Comparison of ENCODE assay signal across 19 cellular contexts in the genomic region with DNA sequence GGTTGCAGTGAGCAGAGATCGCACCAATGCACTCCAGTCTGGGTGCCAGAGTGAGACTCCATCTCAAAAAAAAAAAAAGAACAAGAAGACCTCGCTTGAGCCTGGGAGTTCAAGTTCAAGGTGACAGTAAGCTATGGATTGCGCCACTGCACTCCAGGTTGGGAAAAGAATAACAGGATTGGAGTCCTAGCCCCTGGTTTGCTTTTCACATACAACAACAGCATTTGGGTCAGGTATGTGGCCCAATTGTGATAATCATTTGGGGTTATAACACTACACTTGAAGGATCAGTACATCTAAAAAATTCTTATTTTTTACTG.
"Had no signal": no experiment of that assay in that cellular context is flagged by ENCODE, and none has a peak within 500 bp of the region (broad histone marks: within the 10 kb centered on the region; RNA-seq: fewer than 3 reads in every experiment).

No MANE protein-coding gene starts in this region.

- H3K4me3 ChIP-seq: adrenal gland, body of pancreas, breast epithelium had no signal

- H3K27ac ChIP-seq: adrenal gland, brain microvascular endothelial cell, breast epithelium, VCaP had no signal

- H3K4me3 Mint-ChIP-seq: activated B cell treated with CpG ODN at 0.5 μM for 24 hours; activated CD4-positive, alpha-beta memory T cell treated with anti-CD3 and anti-CD28 coated beads for 36 hours; activated CD8-positive, alpha-beta T cell treated with anti-CD3 and anti-CD28 coated beads for 36 hours; activated naive CD4-positive, alpha-beta T cell treated with anti-CD3 and anti-CD28 coated beads for 36 hours; activated naive CD8-positive, alpha-beta T cell treated with anti-CD3 and anti-CD28 coated beads for 36 hours; activated T-cell treated with anti-CD3 and anti-CD28 coated beads, Interleukin-2, amount 50 U/mL, for 4 hours; activated T-cell treated with anti-CD3 and anti-CD28 coated beads, Interleukin-2, amount 50 U/mL, for 72 hours; activated T-helper 1 cell treated with anti-CD3 and anti-CD28 coated beads, Interleukin-12 subunit alpha, Interleukin-12 subunit beta, Interleukin-2, Interleukin-4 antibody, amounts not matched to agents 30 ng/mL and 10 ng/mL and 1 ng/mL, durations not matched to agents 14 hours and 24 hours and 36 hours; activated T-helper 17 cell treated with anti-CD3 and anti-CD28 coated beads, Interleukin-2, amount 50 U/mL, for 72 hours; T-helper 1 cell treated with Interleukin-12 subunit alpha and Interleukin-12 subunit beta and Interleukin-4 antibody, amounts not matched to agents 30 μg/mL and 1 μg/mL, for 36 hours; T-helper 2 cell treated with Interferon-gamma antibody and Interleukin-4, amounts not matched to agents 5 μg/mL and 100 μg/mL, for 36 hours had no signal

- FAIRE-seq: astrocyte, TTC549 had no signal

- ATAC-seq: activated CD8-positive, alpha-beta T cell treated with anti-CD3 and anti-CD28 coated beads for 36 hours; activated naive CD4-positive, alpha-beta T cell treated with anti-CD3 and anti-CD28 coated beads, Interleukin-2, amount 50 U/mL, for 72 hours; activated T-cell treated with anti-CD3 and anti-CD28 coated beads, Interleukin-2, amount 50 U/mL, for 4 hours had no signal

- H3K9me3 Mint-ChIP-seq: activated B cell treated with CpG ODN at 0.5 μM for 24 hours; activated CD4-positive, alpha-beta memory T cell treated with anti-CD3 and anti-CD28 coated beads for 36 hours; activated CD8-positive, alpha-beta T cell treated with anti-CD3 and anti-CD28 coated beads for 36 hours; activated T-cell treated with anti-CD3 and anti-CD28 coated beads, Interleukin-2, amount 50 U/mL, for 4 hours; activated T-helper 1 cell treated with anti-CD3 and anti-CD28 coated beads, Interleukin-12 subunit alpha, Interleukin-12 subunit beta, Interleukin-2, Interleukin-4 antibody, amounts not matched to agents 30 ng/mL and 10 ng/mL and 1 ng/mL, durations not matched to agents 14 hours and 24 hours and 36 hours; T-helper 1 cell treated with Interleukin-12 subunit alpha and Interleukin-12 subunit beta and Interleukin-4 antibody, amounts not matched to agents 30 μg/mL and 1 μg/mL, for 36 hours; T-helper 2 cell treated with Interferon-gamma antibody and Interleukin-4, amounts not matched to agents 5 μg/mL and 100 μg/mL, for 36 hours had no signal

- H3K27me3 Mint-ChIP-seq: activated B cell treated with CpG ODN at 0.5 μM for 24 hours; activated CD4-positive, alpha-beta memory T cell treated with anti-CD3 and anti-CD28 coated beads for 36 hours; activated CD8-positive, alpha-beta T cell treated with anti-CD3 and anti-CD28 coated beads for 36 hours; activated naive CD8-positive, alpha-beta T cell treated with anti-CD3 and anti-CD28 coated beads for 36 hours; activated T-helper 17 cell treated with anti-CD3 and anti-CD28 coated beads, Interleukin-2, amount 50 U/mL, for 72 hours had no signal

- H3K27me3 ChIP-seq: adrenal gland, body of pancreas, brain microvascular endothelial cell, breast epithelium had no signal

- H3K36me3 ChIP-seq: adrenal gland, brain microvascular endothelial cell, breast epithelium had no signal

- H3K27ac Mint-ChIP-seq: activated B cell treated with CpG ODN at 0.5 μM for 24 hours; activated CD4-positive, alpha-beta memory T cell treated with anti-CD3 and anti-CD28 coated beads for 36 hours; activated CD8-positive, alpha-beta T cell treated with anti-CD3 and anti-CD28 coated beads for 36 hours; activated naive CD4-positive, alpha-beta T cell treated with anti-CD3 and anti-CD28 coated beads for 36 hours; activated naive CD4-positive, alpha-beta T cell treated with anti-CD3 and anti-CD28 coated beads, Interleukin-2, amount 50 U/mL, for 72 hours; activated naive CD8-positive, alpha-beta T cell treated with anti-CD3 and anti-CD28 coated beads for 36 hours; activated T-cell treated with anti-CD3 and anti-CD28 coated beads, Interleukin-2, amount 50 U/mL, for 72 hours; activated T-helper 1 cell treated with anti-CD3 and anti-CD28 coated beads, Interleukin-12 subunit alpha, Interleukin-12 subunit beta, Interleukin-2, Interleukin-4 antibody, amounts not matched to agents 30 ng/mL and 10 ng/mL and 1 ng/mL, durations not matched to agents 14 hours and 24 hours and 36 hours; activated T-helper 17 cell treated with anti-CD3 and anti-CD28 coated beads, Interleukin-2, amount 50 U/mL, for 72 hours; T-helper 1 cell treated with Interleukin-12 subunit alpha and Interleukin-12 subunit beta and Interleukin-4 antibody, amounts not matched to agents 30 μg/mL and 1 μg/mL, for 36 hours; T-helper 2 cell treated with Interferon-gamma antibody and Interleukin-4, amounts not matched to agents 5 μg/mL and 100 μg/mL, for 36 hours had no signal

- H3K9me3 ChIP-seq: adrenal gland, body of pancreas, breast epithelium had no signal
